ENCODE assay signal across 1 cellular context in the genomic region with DNA sequence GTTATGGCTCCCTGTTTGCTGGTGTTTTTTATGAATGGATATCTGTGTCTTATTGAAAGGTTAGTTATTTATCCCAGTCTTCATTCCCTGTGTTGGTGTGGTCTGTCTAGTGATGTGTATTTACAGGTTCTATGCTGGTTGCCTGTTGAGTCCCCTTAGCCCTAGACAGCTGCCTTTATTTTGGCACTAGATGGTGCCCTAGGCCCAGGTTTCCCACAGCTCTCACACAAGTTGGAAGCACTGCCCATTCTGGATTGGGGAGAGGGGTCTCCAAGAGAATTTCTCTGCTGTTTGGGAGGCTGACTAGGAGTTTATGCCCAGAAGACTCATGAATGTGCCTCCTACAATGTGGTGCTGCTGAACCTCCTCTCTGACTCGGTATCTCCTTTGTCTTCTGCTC.
TF ChIP-seq lines count a peak whose summit lies in the region.

No MANE protein-coding gene starts in this region.

TF ChIP-seq in IMR-90, 13 proteins besides CTCF, POLR2A, EP300 and RAD21 (continued from another document):
- no peak for TF ChIP-seq CEBPB (IDR thresholded peaks at IDR 0.05; ENCODE audit: low read depth, low read length)
- no peak for TF ChIP-seq MAZ (IDR thresholded peaks at IDR 0.05; ENCODE audit: borderline replicate concordance, low read depth, low read length)
- no peak for TF ChIP-seq FOS (IDR thresholded peaks at IDR 0.05; ENCODE audit: low read depth, low read length)
- TF ChIP-seq RFX5 (IDR thresholded peaks at IDR 0.05; ENCODE audit: low read depth, low read length): no peak
- TF ChIP-seq MXI1 (IDR thresholded peaks at IDR 0.05; ENCODE audit: borderline replicate concordance, low read depth, low read length): no peak
- TF ChIP-seq BHLHE40 (IDR thresholded peaks at IDR 0.05; ENCODE audit: low read depth, low read length): no peak
- no peak for TF ChIP-seq SMC3 (IDR thresholded peaks at IDR 0.05; ENCODE audit: low read depth, low read length)
- TF ChIP-seq, protein P1, sequence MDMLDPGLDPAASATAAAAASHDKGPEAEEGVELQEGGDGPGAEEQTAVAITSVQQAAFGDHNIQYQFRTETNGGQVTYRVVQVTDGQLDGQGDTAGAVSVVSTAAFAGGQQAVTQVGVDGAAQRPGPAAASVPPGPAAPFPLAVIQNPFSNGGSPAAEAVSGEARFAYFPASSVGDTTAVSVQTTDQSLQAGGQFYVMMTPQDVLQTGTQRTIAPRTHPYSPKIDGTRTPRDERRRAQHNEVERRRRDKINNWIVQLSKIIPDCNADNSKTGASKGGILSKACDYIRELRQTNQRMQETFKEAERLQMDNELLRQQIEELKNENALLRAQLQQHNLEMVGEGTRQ (IDR thresholded peaks at IDR 0.05; ENCODE audit: low read depth, low read length): no peak
- TF ChIP-seq RCOR1 (IDR thresholded peaks at IDR 0.05; ENCODE audit: insufficient replicate concordance, low read length): no peak
